ENCODE assay signal across 9 cellular contexts in genomic region chr2:119224391-119224972, GRCh38. TPM values are rescaled to one million over a fixed set of nuclear protein-coding genes. Genes with fewer than 3 reads are reported as not detected.
DNase-seq lines count a peak whose midpoint lies in the region; ATAC-seq, FAIRE-seq and TF ChIP-seq lines count a peak whose summit lies in the region.
"Had no signal": no experiment of that assay in that cellular context is flagged by ENCODE, and none has a peak within 500 bp of the region (broad histone marks: within the 10 kb centered on the region; RNA-seq: fewer than 3 reads in every experiment).

No MANE protein-coding gene starts in this region.

- H3K9me3 Mint-ChIP-seq in astrocyte (ENCODE audit: unreplicated experiment) = peaks cover 3% of the 10 kb centered on the region
- no peaks in the 10 kb centered on the region for H3K9me3 Mint-ChIP-seq in stimulated activated naive B cell treated with anti-CD40 and anti-IgM and Interleukin-4, amounts not matched to agents 10 μg/mL and 1 μg/mL and 100 μg/mL, for 72 hours
- no peaks in the 10 kb centered on the region for H3K9me3 Mint-ChIP-seq in T-helper 2 cell treated with Interferon-gamma antibody and Interleukin-4, amounts not matched to agents 5 μg/mL and 100 μg/mL, for 36 hours

- H2AFZ ChIP-seq in astrocyte (ENCODE audit: low read depth, low read length) = peak overlapping the region; percentile 89

- H3K4me2 ChIP-seq in astrocyte (ENCODE audit: low read length) = peak overlapping the region; percentile 93

- peak overlapping the region; percentile 85 for H3K4me3 ChIP-seq in HUES6 (ENCODE audit: low read depth, low read length)
- peak overlapping the region; percentile 73 for H3K4me3 ChIP-seq in astrocyte (ENCODE audit: insufficient read depth, low read depth, low read length)

- H3K36me3 ChIP-seq in HUES6 (ENCODE audit: control insufficient read depth, insufficient read depth, low read length) (no peaks in the 10 kb centered on the region), astrocyte (ENCODE audit: insufficient read depth, low read length) (no peaks in the 10 kb centered on the region)

- peaks cover 4% of the 10 kb centered on the region for H3K4me1 Mint-ChIP-seq in astrocyte (ENCODE audit: low read depth, unreplicated experiment)
- no peaks in the 10 kb centered on the region for H3K4me1 Mint-ChIP-seq in stimulated activated naive B cell treated with anti-CD40 and anti-IgM and Interleukin-4, amounts not matched to agents 10 μg/mL and 1 μg/mL and 100 μg/mL, for 72 hours
- no peaks in the 10 kb centered on the region for H3K4me1 Mint-ChIP-seq in T-helper 2 cell treated with Interferon-gamma antibody and Interleukin-4, amounts not matched to agents 5 μg/mL and 100 μg/mL, for 36 hours (ENCODE audit: low read depth)

- H3K9me3 ChIP-seq in HUES6 (ENCODE audit: control insufficient read depth, insufficient read depth, low read depth, low read length) (no peaks in the 10 kb centered on the region), astrocyte (ENCODE audit: insufficient read depth, low read depth, low read length) (no peaks in the 10 kb centered on the region)

- H3K27ac ChIP-seq in HUES6 (ENCODE audit: low read depth, low read length) (no peak overlapping the region), astrocyte (ENCODE audit: low read depth, low read length) (no peak overlapping the region)

- H3K27me3 ChIP-seq in HUES6 (ENCODE audit: control insufficient read depth, insufficient read depth, low read length) (peaks cover 14% of the 10 kb centered on the region), astrocyte (ENCODE audit: insufficient read depth, low read length) (no peaks in the 10 kb centered on the region)

- DNase-seq in astrocyte (ENCODE audit: low read depth) (no peak), left lobe of liver (ENCODE audit: low spot score) (peak; percentile 80), activated T-cell treated with anti-CD3 and anti-CD28 coated beads for 4 hours (no peak), NCI-H1105 (lab: John Stamatoyannopoulos, UW) (no peak)
- no peak for DNase-seq in stimulated activated naive B cell treated with anti-CD40 and anti-IgM and Interleukin-4, amounts not matched to agents 10 μg/mL and 1 μg/mL and 100 μg/mL, for 72 hours
- no peak for DNase-seq in T-helper 2 cell treated with Interferon-gamma antibody and Interleukin-4, amounts not matched to agents 5 μg/mL and 100 μg/mL, for 36 hours (ENCODE audit: low spot score)
- DNase-seq: activated CD4-positive, alpha-beta T cell treated with anti-CD3 and anti-CD28 coated beads for 4 hours had no signal

- peaks cover 45% of the 10 kb centered on the region for H3K79me2 ChIP-seq in astrocyte (ENCODE audit: insufficient read depth, low read length)

- peak; percentile 47 for FAIRE-seq in astrocyte (lab: Jason Lieb, UNC)

- H3K4me1 ChIP-seq in HUES6 (ENCODE audit: control insufficient read depth, insufficient read depth, low read length) = peaks cover 26% of the 10 kb centered on the region
- H3K4me1 ChIP-seq in astrocyte (ENCODE audit: insufficient read depth, low read length) = peaks cover 11% of the 10 kb centered on the region

- H3K9ac ChIP-seq in HUES6 (ENCODE audit: low read length) (no peak overlapping the region), astrocyte (ENCODE audit: low read length) (peak overlapping the region; percentile 79)

- ATAC-seq in left lobe of liver (no peak), GM18909 (IDR thresholded peaks at IDR 0.05; ENCODE audit: poor library complexity, unreplicated experiment) (no peak)
- ATAC-seq in stimulated activated naive B cell treated with anti-CD40 and anti-IgM and Interleukin-4, amounts not matched to agents 10 μg/mL and 1 μg/mL and 100 μg/mL, for 72 hours (replicated peaks) = no peak

- H4K20me1 ChIP-seq in astrocyte (ENCODE audit: insufficient read depth, low read length) = no peaks in the 10 kb centered on the region

- no peak for TF ChIP-seq CTCF in astrocyte (IDR thresholded peaks at IDR 0.05; ENCODE audit: insufficient read depth, low read depth, low read length)

- H3K27ac Mint-ChIP-seq in astrocyte (ENCODE audit: unreplicated experiment) = no peak overlapping the region
- no peak overlapping the region for H3K27ac Mint-ChIP-seq in stimulated activated naive B cell treated with anti-CD40 and anti-IgM and Interleukin-4, amounts not matched to agents 10 μg/mL and 1 μg/mL and 100 μg/mL, for 72 hours
- H3K27ac Mint-ChIP-seq in T-helper 2 cell treated with Interferon-gamma antibody and Interleukin-4, amounts not matched to agents 5 μg/mL and 100 μg/mL, for 36 hours = no peak overlapping the region

- peak overlapping the region; percentile 82 for H3K4me3 Mint-ChIP-seq in astrocyte (ENCODE audit: unreplicated experiment)
- H3K4me3 Mint-ChIP-seq in stimulated activated naive B cell treated with anti-CD40 and anti-IgM and Interleukin-4, amounts not matched to agents 10 μg/mL and 1 μg/mL and 100 μg/mL, for 72 hours = peak overlapping the region; percentile 50 to 58
- H3K4me3 Mint-ChIP-seq in T-helper 2 cell treated with Interferon-gamma antibody and Interleukin-4, amounts not matched to agents 5 μg/mL and 100 μg/mL, for 36 hours = no peak overlapping the region

- peaks cover 23% of the 10 kb centered on the region for H3K27me3 Mint-ChIP-seq in astrocyte (ENCODE audit: low read depth, unreplicated experiment)
- H3K27me3 Mint-ChIP-seq in stimulated activated naive B cell treated with anti-CD40 and anti-IgM and Interleukin-4, amounts not matched to agents 10 μg/mL and 1 μg/mL and 100 μg/mL, for 72 hours = peaks cover 33 to 39% of the 10 kb centered on the region in 2 donors
- peaks cover 40% of the 10 kb centered on the region for H3K27me3 Mint-ChIP-seq in T-helper 2 cell treated with Interferon-gamma antibody and Interleukin-4, amounts not matched to agents 5 μg/mL and 100 μg/mL, for 36 hours (ENCODE audit: low read depth)

- peaks cover 10% of the 10 kb centered on the region for H3K36me3 Mint-ChIP-seq in astrocyte (ENCODE audit: low read depth, unreplicated experiment)
- H3K36me3 Mint-ChIP-seq in stimulated activated naive B cell treated with anti-CD40 and anti-IgM and Interleukin-4, amounts not matched to agents 10 μg/mL and 1 μg/mL and 100 μg/mL, for 72 hours = no peaks in the 10 kb centered on the region
- no peaks in the 10 kb centered on the region for H3K36me3 Mint-ChIP-seq in T-helper 2 cell treated with Interferon-gamma antibody and Interleukin-4, amounts not matched to agents 5 μg/mL and 100 μg/mL, for 36 hours (ENCODE audit: low read depth)

RNA-seq across cellular contexts. Expression of gene STEAP3, which starts 0.8 kb away (rescaled TPM):
- 38.8 and 43.1 TPM in 2 replicates for total RNA-seq in astrocyte
- 120 TPM for total RNA-seq in left lobe of liver
